8 cellular contexts compared by ENCODE assay signal in genomic region chr7:30594055-30594539, GRCh38. TPM values are rescaled to one million over a fixed set of nuclear protein-coding genes. Genes with fewer than 3 reads are reported as not detected.
DNase-seq lines count a peak whose midpoint lies in the region; ATAC-seq, FAIRE-seq and TF ChIP-seq lines count a peak whose summit lies in the region.

No MANE protein-coding gene starts in this region.

- peaks cover 19% of the 10 kb centered on the region for H3K4me1 ChIP-seq in HUES48 (ENCODE audit: control insufficient read depth, insufficient read depth, low read length)

- peak overlapping the region; percentile 100 for H3K27ac Mint-ChIP-seq in T-helper 1 cell treated with Interleukin-12 subunit alpha and Interleukin-12 subunit beta and Interleukin-4 antibody, amounts not matched to agents 30 μg/mL and 1 μg/mL, for 36 hours

- H3K9me3 Mint-ChIP-seq in T-helper 1 cell treated with Interleukin-12 subunit alpha and Interleukin-12 subunit beta and Interleukin-4 antibody, amounts not matched to agents 30 μg/mL and 1 μg/mL, for 36 hours = peaks cover under 1% of the 10 kb centered on the region

- ATAC-seq in GM21529 (IDR thresholded peaks at IDR 0.05; ENCODE audit: unreplicated experiment) = peak; percentile 33
- ATAC-seq in left lobe of liver = peak; percentile 65

- H3K9me3 ChIP-seq in HUES48 (ENCODE audit: control insufficient read depth, insufficient read depth, low read length) = no peaks in the 10 kb centered on the region

- H3K36me3 ChIP-seq in HUES48 (ENCODE audit: control insufficient read depth, insufficient read depth, low read length) (peaks cover 24% of the 10 kb centered on the region), bronchial epithelial cell (ENCODE audit: control insufficient read depth, insufficient read depth, low read length) (peaks cover 7% of the 10 kb centered on the region)

- DNase-seq in GF-D8 (lab: John Stamatoyannopoulos, UW) (peak; percentile 75), bronchial epithelial cell (ENCODE audit: low read depth) (peak; percentile 39), left lobe of liver (ENCODE audit: low spot score) (peak; percentile 64), NCI-H128 (lab: John Stamatoyannopoulos, UW; ENCODE audit: unreplicated experiment) (no peak)
- peak; percentile 2 for DNase-seq in stimulated activated CD8-positive, alpha-beta memory T cell treated with anti-CD3 and anti-CD28 coated beads, Interleukin-15, amount 100 ng/mL, for 1 hour (ENCODE audit: low read depth)

- H3K27me3 Mint-ChIP-seq in T-helper 1 cell treated with Interleukin-12 subunit alpha and Interleukin-12 subunit beta and Interleukin-4 antibody, amounts not matched to agents 30 μg/mL and 1 μg/mL, for 36 hours (ENCODE audit: low read depth) = peaks cover 4% of the 10 kb centered on the region

- peak overlapping the region; percentile 99 for H3K9ac ChIP-seq in HUES48 (ENCODE audit: low read depth, low read length)

- H3K27me3 ChIP-seq in HUES48 (ENCODE audit: control insufficient read depth, insufficient read depth, low read length) (no peaks in the 10 kb centered on the region), bronchial epithelial cell (ENCODE audit: control insufficient read depth, insufficient read depth, low read length) (no peaks in the 10 kb centered on the region)

- H3K4me1 Mint-ChIP-seq in T-helper 1 cell treated with Interleukin-12 subunit alpha and Interleukin-12 subunit beta and Interleukin-4 antibody, amounts not matched to agents 30 μg/mL and 1 μg/mL, for 36 hours (ENCODE audit: low read depth) = peaks cover 47% of the 10 kb centered on the region

- FAIRE-seq in bronchial epithelial cell (lab: Jason Lieb, UNC) = no peak

- peaks cover 22% of the 10 kb centered on the region for H3K36me3 Mint-ChIP-seq in T-helper 1 cell treated with Interleukin-12 subunit alpha and Interleukin-12 subunit beta and Interleukin-4 antibody, amounts not matched to agents 30 μg/mL and 1 μg/mL, for 36 hours (ENCODE audit: low read depth)

- peak overlapping the region; percentile 95 for H3K27ac ChIP-seq in HUES48 (ENCODE audit: low read depth, low read length)

- H3K4me3 Mint-ChIP-seq in T-helper 1 cell treated with Interleukin-12 subunit alpha and Interleukin-12 subunit beta and Interleukin-4 antibody, amounts not matched to agents 30 μg/mL and 1 μg/mL, for 36 hours = peak overlapping the region; percentile 100

- peak overlapping the region; percentile 100 for H3K4me3 ChIP-seq in HUES48 (ENCODE audit: low read depth, low read length)
- H3K4me3 ChIP-seq in bronchial epithelial cell (ENCODE audit: low read depth, low read length) = peak overlapping the region; percentile 93

- TF ChIP-seq CTCF in bronchial epithelial cell (IDR thresholded peaks at IDR 0.05; ENCODE audit: insufficient read depth, low read length, severe bottlenecking) = no peak

RNA-seq across cellular contexts. Expression of gene GARS1, which starts 0.6 kb away (rescaled TPM):
- 367 and 431 TPM in 2 replicates for total RNA-seq in bronchial epithelial cell
- total RNA-seq in left lobe of liver = 37.0 TPM
